Comparison of ENCODE assay signal across 1 cellular context in the genomic region with DNA sequence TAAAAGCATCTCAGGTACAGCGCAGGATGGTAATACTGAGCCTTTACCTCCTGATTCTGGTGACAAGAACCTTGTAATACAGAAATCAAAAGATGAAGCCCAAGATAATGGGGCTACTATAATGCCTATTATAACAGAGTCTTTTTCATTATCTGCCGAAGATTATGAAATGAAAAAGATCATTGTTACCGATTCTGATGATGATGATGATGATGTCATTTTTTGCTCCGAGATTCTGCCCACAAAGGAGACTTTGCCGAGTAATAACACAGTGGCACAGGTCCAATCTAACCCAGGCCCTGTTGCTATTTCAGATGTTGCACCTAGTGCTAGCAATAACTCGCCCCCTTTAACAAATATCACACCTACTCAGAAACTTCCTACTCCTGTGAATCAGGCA.
TF ChIP-seq lines count a peak whose summit lies in the region.

No MANE protein-coding gene starts in this region.

TF ChIP-seq in K562, 482 proteins besides CTCF, POLR2A, EP300 and RAD21:
- peak; percentile 55; the same call in 1 of the 2 replicates for TF ChIP-seq ATF3 (IDR thresholded peaks at IDR 0.05)
- TF ChIP-seq ATF3 (CRISPR knock-in tag; conservative IDR thresholded peaks at IDR 0.05) = no peak
- TF ChIP-seq, protein P1, sequence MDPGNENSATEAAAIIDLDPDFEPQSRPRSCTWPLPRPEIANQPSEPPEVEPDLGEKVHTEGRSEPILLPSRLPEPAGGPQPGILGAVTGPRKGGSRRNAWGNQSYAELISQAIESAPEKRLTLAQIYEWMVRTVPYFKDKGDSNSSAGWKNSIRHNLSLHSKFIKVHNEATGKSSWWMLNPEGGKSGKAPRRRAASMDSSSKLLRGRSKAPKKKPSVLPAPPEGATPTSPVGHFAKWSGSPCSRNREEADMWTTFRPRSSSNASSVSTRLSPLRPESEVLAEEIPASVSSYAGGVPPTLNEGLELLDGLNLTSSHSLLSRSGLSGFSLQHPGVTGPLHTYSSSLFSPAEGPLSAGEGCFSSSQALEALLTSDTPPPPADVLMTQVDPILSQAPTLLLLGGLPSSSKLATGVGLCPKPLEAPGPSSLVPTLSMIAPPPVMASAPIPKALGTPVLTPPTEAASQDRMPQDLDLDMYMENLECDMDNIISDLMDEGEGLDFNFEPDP (CRISPR knock-in tag; IDR thresholded peaks at IDR 0.05) = no peak
- TF ChIP-seq E2F3 (CRISPR knock-in tag; IDR thresholded peaks at IDR 0.05) = no peak
